Comparison of ENCODE assay signal across 9 cellular contexts in the genomic region with DNA sequence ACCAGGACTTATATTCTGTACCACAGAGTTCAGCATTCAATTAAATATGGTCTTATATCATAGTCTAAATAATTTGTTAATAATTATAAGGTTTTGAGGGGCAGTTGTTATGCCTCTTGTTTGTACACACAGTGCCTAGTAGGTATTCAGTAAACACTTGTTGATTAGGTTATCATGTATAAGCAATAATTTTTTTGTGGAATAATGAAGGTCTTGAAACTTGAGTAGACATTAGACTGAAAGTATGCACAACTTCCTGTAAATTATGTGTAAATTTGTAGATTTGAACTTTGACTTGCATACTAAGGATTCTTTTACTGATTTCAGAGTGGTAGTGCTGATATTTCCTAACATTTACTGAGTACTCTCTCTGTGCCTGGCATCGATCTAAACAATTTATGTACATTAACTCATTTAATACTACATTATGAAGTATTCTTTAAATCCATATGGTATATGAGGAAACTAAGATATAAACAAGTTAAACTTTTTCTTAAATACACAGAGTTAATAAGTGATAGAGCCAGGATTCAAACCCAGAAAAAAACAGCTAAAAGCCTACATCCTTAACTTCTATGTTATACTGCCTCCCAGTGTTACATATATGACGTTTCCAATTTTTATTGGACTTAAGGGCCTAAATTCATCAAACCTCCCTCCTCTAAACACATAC.
A peak's percentile ranks its signal among the peaks of the same experiment; 100 is the strongest.
DNase-seq lines count a peak whose midpoint lies in the region; ATAC-seq, FAIRE-seq and TF ChIP-seq lines count a peak whose summit lies in the region.
"Had no signal": no experiment of that assay in that cellular context is flagged by ENCODE, and none has a peak within 500 bp of the region (broad histone marks: within the 10 kb centered on the region; RNA-seq: fewer than 3 reads in every experiment).

No MANE protein-coding gene starts in this region.

- peaks cover 4% of the 10 kb centered on the region for H3K79me2 ChIP-seq in endothelial cell of umbilical vein (ENCODE audit: control insufficient read depth, insufficient read depth, low read length)

- H2AFZ ChIP-seq in endothelial cell of umbilical vein (ENCODE audit: low read depth, low read length): no peak overlapping the region

- no peak overlapping the region for H3K4me2 ChIP-seq in endothelial cell of umbilical vein (ENCODE audit: insufficient read depth, low read length)

- no peak overlapping the region for H3K27ac ChIP-seq in endothelial cell of umbilical vein (ENCODE audit: insufficient read depth, low read depth, low read length)

- H4K20me1 ChIP-seq in endothelial cell of umbilical vein (replicated peaks; ENCODE audit: control insufficient read depth, extremely low read depth, insufficient read depth, low read length): no peaks in the 10 kb centered on the region

- no TSS peak for BruUV-seq in endothelial cell of umbilical vein (replicated peaks; lab: Mats Ljungman, UMichigan)

- POLR2A ChIA-PET in endothelial cell of umbilical vein (lab: Charles Lee): no interaction called here
- POLR2A ChIA-PET in activated CD8-positive, alpha-beta T cell treated with anti-CD3 and anti-CD28 coated beads, Interleukin-2, amount 10 ng/mL, durations not matched to agents 7 days and 5 days (lab: Charles Lee): no interaction called here

- H3K27me3 Mint-ChIP-seq in activated CD8-positive, alpha-beta T cell treated with anti-CD3 and anti-CD28 coated beads, Interleukin-2, amount 10 ng/mL, durations not matched to agents 7 days and 5 days (ENCODE audit: low read depth): no peaks in the 10 kb centered on the region

- intact Hi-C loops in endothelial cell of umbilical vein (cut with micrococcal nuclease): loop anchor here (1.0 to 2.0 kb wide), 3 partner anchors 65 to 169 kb away; a partner anchor contains a TSS

- H3K9me3 Mint-ChIP-seq in activated CD8-positive, alpha-beta T cell treated with anti-CD3 and anti-CD28 coated beads, Interleukin-2, amount 10 ng/mL, durations not matched to agents 7 days and 5 days (ENCODE audit: insufficient read depth): no peaks in the 10 kb centered on the region

- H3K27me3 ChIP-seq in endothelial cell of umbilical vein (ENCODE audit: control insufficient read depth in 2 of 2, insufficient read depth in 2 of 2, low read length in 2 of 2): no peaks in the 10 kb centered on the region

- no peak overlapping the region for H3K27ac Mint-ChIP-seq in activated CD8-positive, alpha-beta T cell treated with anti-CD3 and anti-CD28 coated beads, Interleukin-2, amount 10 ng/mL, durations not matched to agents 7 days and 5 days

- H3K36me3 ChIP-seq in endothelial cell of umbilical vein (ENCODE audit: control insufficient read depth in 2 of 2, extremely low read depth in 1 of 2, insufficient read depth in 2 of 2, low read length in 2 of 2): peaks cover 0 to 2% of the 10 kb centered on the region in 2 experiments

- DNase-seq in NCI-H510A treated with DMSO at 0.1 percent for 48 hours (lab: John Stamatoyannopoulos, UW): peak; percentile 2
- no peak for DNase-seq in NCI-H510A (lab: John Stamatoyannopoulos, UW)
- peak; percentile 4 for DNase-seq in NOMO-1 treated with dmso at 0.1 percent for 144 hours (lab: John Stamatoyannopoulos, UW; ENCODE audit: unreplicated experiment)
- DNase-seq in endothelial cell of umbilical vein (ENCODE audit: low read depth, low spot score): peak; percentile 62
- peak; percentile 2 for DNase-seq in pulmonary artery endothelial cell (ENCODE audit: low read depth, low spot score)
- no peak for DNase-seq in NCI-H2196 treated with DMSO at 0.1 percent for 48 hours (lab: John Stamatoyannopoulos, UW; ENCODE audit: unreplicated experiment)
- DNase-seq in GM12892 (ENCODE audit: insufficient read length): no peak
- no peak for DNase-seq in activated CD8-positive, alpha-beta T cell treated with anti-CD3 and anti-CD28 coated beads, Interleukin-2, amount 10 ng/mL, durations not matched to agents 7 days and 5 days
- DNase-seq: NCI-H1436 treated with DMSO at 0.1 percent for 48 hours had no signal

- FAIRE-seq in endothelial cell of umbilical vein (lab: Jason Lieb, UNC): no peak
- no peak for FAIRE-seq in GM12892 (lab: Jason Lieb, UNC)

- no peak for ATAC-seq in activated CD8-positive, alpha-beta T cell treated with anti-CD3 and anti-CD28 coated beads, Interleukin-2, amount 10 ng/mL, durations not matched to agents 7 days and 5 days

- H3K9me1 ChIP-seq in endothelial cell of umbilical vein (replicated peaks; ENCODE audit: control insufficient read depth, extremely low read depth, insufficient read depth, low read length): no peaks in the 10 kb centered on the region

- no peaks in the 10 kb centered on the region for H3K9me3 ChIP-seq in endothelial cell of umbilical vein (replicated peaks; ENCODE audit: control insufficient read depth, insufficient read depth, low read length)

- TF ChIP-seq CTCF in endothelial cell of umbilical vein (IDR thresholded peaks at IDR 0.05; ENCODE audit: extremely low read depth in 1 of 2, insufficient read depth in 1 of 2, low read depth in 1 of 2, low read length in 2 of 2): peak; percentile 5 to 18

- CTCF ChIA-PET in endothelial cell of umbilical vein (lab: Charles Lee): interaction anchor here (0.5 to 7.3 kb wide), 33 partner anchors 10 to 300 kb away, joined by 3 to 127 read pairs (median 3); a partner anchor contains a TSS
- CTCF ChIA-PET in activated CD8-positive, alpha-beta T cell treated with anti-CD3 and anti-CD28 coated beads, Interleukin-2, amount 10 ng/mL, durations not matched to agents 7 days and 5 days (lab: Charles Lee): interaction anchor here (1.3 to 1.7 kb wide), 3 partner anchors 12 to 167 kb away, joined by 3 to 7 read pairs (median 5); no protein-coding TSS in a partner anchor

- H3K4me1 Mint-ChIP-seq in activated CD8-positive, alpha-beta T cell treated with anti-CD3 and anti-CD28 coated beads, Interleukin-2, amount 10 ng/mL, durations not matched to agents 7 days and 5 days (ENCODE audit: low read depth): no peaks in the 10 kb centered on the region

- no peak overlapping the region for H3K4me3 ChIP-seq in endothelial cell of umbilical vein (replicated peaks in 1 of 3; ENCODE audit: insufficient read depth in 1 of 3, low read depth in 1 of 3, low read length in 3 of 3)

- dilution Hi-C loops in endothelial cell of umbilical vein (cut with MboI; ENCODE audit: extremely low pct_ligation_motif_present, low sequenced_read_pairs): no loop called here

- H3K4me1 ChIP-seq in endothelial cell of umbilical vein (ENCODE audit: control insufficient read depth, extremely low read depth, insufficient read depth, low read length): peaks cover 2% of the 10 kb centered on the region

- TF ChIP-seq POLR2A in endothelial cell of umbilical vein (IDR thresholded peaks at IDR 0.05; ENCODE audit: low read depth, low read length): no peak
- TF ChIP-seq POLR2A in GM12892 (IDR thresholded peaks at IDR 0.05; ENCODE audit: low read depth, low read length): no peak

- H3K9ac ChIP-seq in endothelial cell of umbilical vein (replicated peaks; ENCODE audit: extremely low read depth, insufficient read depth, low read length): no peak overlapping the region

- H3K36me3 Mint-ChIP-seq in activated CD8-positive, alpha-beta T cell treated with anti-CD3 and anti-CD28 coated beads, Interleukin-2, amount 10 ng/mL, durations not matched to agents 7 days and 5 days (ENCODE audit: low read depth): no peaks in the 10 kb centered on the region

- no peak overlapping the region for H3K4me3 Mint-ChIP-seq in activated CD8-positive, alpha-beta T cell treated with anti-CD3 and anti-CD28 coated beads, Interleukin-2, amount 10 ng/mL, durations not matched to agents 7 days and 5 days

TF ChIP-seq in endothelial cell of umbilical vein, 7 proteins besides CTCF, POLR2A, EP300 and RAD21:
- TF ChIP-seq POLR2AphosphoS5 (IDR thresholded peaks at IDR 0.05; ENCODE audit: insufficient read depth, low read depth, low read length): no peak

Comparison
In these comparisons a context has a peak if more than half of its experiments do, and no peak if none do; other contexts are left out.
1. DNase-seq: peak in NCI-H510A treated with DMSO at 0.1 percent for 48 hours (single experiment), NOMO-1 treated with dmso at 0.1 percent for 144 hours (single experiment), endothelial cell of umbilical vein (single experiment) and pulmonary artery endothelial cell (single experiment); none in NCI-H510A (single experiment), NCI-H2196 treated with DMSO at 0.1 percent for 48 hours (single experiment), GM12892 (single experiment) and activated CD8-positive, alpha-beta T cell treated with anti-CD3 and anti-CD28 coated beads, Interleukin-2, amount 10 ng/mL, durations not matched to agents 7 days and 5 days (single experiment).